In genomic region chr1:113835686-113836290, GRCh38 we compare ENCODE assay signal across 8 cellular contexts. TPM values are rescaled to one million over a fixed set of nuclear protein-coding genes. Genes with fewer than 3 reads are reported as not detected.
DNase-seq lines count a peak whose midpoint lies in the region; ATAC-seq, FAIRE-seq and TF ChIP-seq lines count a peak whose summit lies in the region.

No MANE protein-coding gene starts in this region.

- intact Hi-C loops in pancreas (cut with DNase I) = loop anchor here in 1 of 3 donors (10.0 kb wide), 1 partner anchor 69 kb away; the partner anchor contains the start of genes AP4B1 and DCLRE1B

- no peak for TF ChIP-seq EP300 in Ishikawa (IDR thresholded peaks at IDR 0.05; ENCODE audit: borderline replicate concordance)

- peak; percentile 98 for FAIRE-seq in pancreas (lab: Jason Lieb, UNC)

- peak; percentile 77 for TF ChIP-seq RAD21 in Ishikawa (IDR thresholded peaks at IDR 0.05; ENCODE audit: low read depth)

- DNase-seq in NOMO-1 treated with DMSO at 0.1 percent for 48 hours (lab: John Stamatoyannopoulos, UW; ENCODE audit: unreplicated experiment) (peak; percentile 41), NOMO-1 treated with dmso at 0.1 percent for 144 hours (lab: John Stamatoyannopoulos, UW; ENCODE audit: unreplicated experiment) (no peak), SK-N-DZ (ENCODE audit: low spot score) (peak; percentile 32), erythroblast (lab: John Stamatoyannopoulos, UW) (peak; percentile 61 to 82), pancreas (no peak)

- no peak overlapping the region for H3K27ac ChIP-seq in pancreas

- no peaks in the 10 kb centered on the region for H3K27me3 ChIP-seq in pancreas

- ATAC-seq in pancreas (peak in 3 of 4 donors; percentile 54 to 63 (median 57)), HG02588 (IDR thresholded peaks at IDR 0.05; ENCODE audit: unreplicated experiment) (no peak), HG02798 (IDR thresholded peaks at IDR 0.05; ENCODE audit: poor library complexity, unreplicated experiment) (no peak)

- no peaks in the 10 kb centered on the region for H3K9me3 ChIP-seq in pancreas

- TF ChIP-seq CTCF in pancreas (IDR thresholded peaks at IDR 0.05) = peak; percentile 18 to 55 (median 36)

- H3K4me1 ChIP-seq in pancreas = no peaks in the 10 kb centered on the region

- no peaks in the 10 kb centered on the region for H3K36me3 ChIP-seq in pancreas

- 7% methylated on average over 4 of the region's 4 CpGs for WGBS in pancreas, 2 donors

- no peak for TF ChIP-seq POLR2A in erythroblast (IDR thresholded peaks at IDR 0.05; ENCODE audit: low read length)

- H3K4me3 ChIP-seq in pancreas = no peak overlapping the region

TF ChIP-seq in Ishikawa, 13 proteins besides CTCF, POLR2A, EP300 and RAD21:
- TF ChIP-seq TCF12 (IDR thresholded peaks at IDR 0.05; ENCODE audit: low read depth) (no peak), CREB1 (IDR thresholded peaks at IDR 0.05; ENCODE audit: low read depth) (no peak), ZBTB7A (IDR thresholded peaks at IDR 0.05; ENCODE audit: low read depth) (no peak)
- TF ChIP-seq, protein P1, sequence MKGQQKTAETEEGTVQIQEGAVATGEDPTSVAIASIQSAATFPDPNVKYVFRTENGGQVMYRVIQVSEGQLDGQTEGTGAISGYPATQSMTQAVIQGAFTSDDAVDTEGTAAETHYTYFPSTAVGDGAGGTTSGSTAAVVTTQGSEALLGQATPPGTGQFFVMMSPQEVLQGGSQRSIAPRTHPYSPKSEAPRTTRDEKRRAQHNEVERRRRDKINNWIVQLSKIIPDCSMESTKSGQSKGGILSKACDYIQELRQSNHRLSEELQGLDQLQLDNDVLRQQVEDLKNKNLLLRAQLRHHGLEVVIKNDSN (IDR thresholded peaks at IDR 0.05) = no peak

RNA-seq across cellular contexts. Expression of gene RSBN1, which starts 23.5 kb away (rescaled TPM):
- polyA plus RNA-seq in SK-N-DZ (2014; cell fraction: cytosol; rRNA removed) = 8.4 and 8.9 TPM in 2 replicates
- polyA plus RNA-seq in SK-N-DZ (2014; cell fraction: nucleus; rRNA removed) = 8.4 and 10.6 TPM in 2 replicates
- total RNA-seq in pancreas = 10 to 100 TPM in 5 of 6 donors, 1 to 10 TPM in 1; 9.6 to 13.6 (median 10.5) TPM
- 1 to 10 TPM; 3.5 to 5.6 TPM for polyA plus RNA-seq in pancreas

RNA-seq across cellular contexts. Expression of gene PTPN22, which starts 35.7 kb away (rescaled TPM):
- not detected in 2 replicates for polyA plus RNA-seq in SK-N-DZ (2014; cell fraction: cytosol; rRNA removed)
- 0.07 TPM in 1 of 2 replicates, not detected in the other for polyA plus RNA-seq in SK-N-DZ (2014; cell fraction: nucleus; rRNA removed)
- 1 to 10 TPM in 4 of 6 donors, under 1 TPM in 2; 0.75 to 2.3 (median 1.2) TPM for total RNA-seq in pancreas
- 1 to 10 TPM in 1 of 2 donors, under 1 TPM in 1; 0.57 to 1.2 TPM for polyA plus RNA-seq in pancreas

RNA-seq across cellular contexts. Expression of gene BCL2L15, which starts 51.6 kb away (rescaled TPM):
- polyA plus RNA-seq in SK-N-DZ (2014; cell fraction: cytosol; rRNA removed) = 0.06 and 0.10 TPM in 2 replicates
- polyA plus RNA-seq in SK-N-DZ (2014; cell fraction: nucleus; rRNA removed) = 0.73 and 13.1 TPM in 2 replicates
- 10 to 100 TPM; 13.9 to 25.8 (median 16.2) TPM for total RNA-seq in pancreas
- polyA plus RNA-seq in pancreas = 10 to 100 TPM in 1 of 2 donors, 1 to 10 TPM in 1; 4.9 to 13.6 TPM

Comparison
In these comparisons a context has a peak if more than half of its experiments do, and no peak if none do; other contexts are left out.
1. DNase-seq: peak in NOMO-1 treated with DMSO at 0.1 percent for 48 hours (single experiment), SK-N-DZ (single experiment) and erythroblast (2 of 2); none in NOMO-1 treated with dmso at 0.1 percent for 144 hours (single experiment) and pancreas (0 of 6).
2. ATAC-seq: peak in pancreas (3 of 4); none in HG02588 (single experiment) and HG02798 (single experiment).